In the genomic region with DNA sequence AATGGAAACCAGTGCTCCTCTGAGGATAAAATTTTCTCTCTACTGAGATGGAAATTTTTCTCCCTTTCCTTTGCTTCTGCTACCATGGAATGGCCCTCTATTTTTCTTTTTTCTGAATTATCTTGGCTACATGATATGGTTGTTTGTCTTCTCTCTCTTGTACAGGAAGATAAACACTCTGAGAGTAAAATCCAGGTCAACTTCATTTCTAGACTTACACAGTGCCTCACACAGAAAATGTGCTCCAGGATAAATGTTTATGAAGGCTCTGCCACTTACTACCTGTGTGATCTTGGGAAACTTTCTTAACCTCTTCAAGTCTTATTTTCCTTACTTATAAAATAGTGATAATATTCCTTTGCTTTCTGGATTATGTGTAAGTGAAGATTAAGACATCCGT, we compare ENCODE assay signal across 20 cellular contexts.
A peak's percentile ranks its signal among the peaks of the same experiment; 100 is the strongest.
DNase-seq lines count a peak whose midpoint lies in the region; ATAC-seq and TF ChIP-seq lines count a peak whose summit lies in the region.
"Had no signal": no experiment of that assay in that cellular context is flagged by ENCODE, and none has a peak within 500 bp of the region (broad histone marks: within the 10 kb centered on the region; RNA-seq: fewer than 3 reads in every experiment).

No MANE protein-coding gene starts in this region.

- no peak overlapping the region for H3K9ac ChIP-seq in parathyroid adenoma
- H3K9ac ChIP-seq: neural progenitor cell had no signal

- no peaks in the 10 kb centered on the region for H3K36me3 Mint-ChIP-seq in activated T-helper 2 cell treated with anti-CD3 and anti-CD28 coated beads, Interferon-gamma antibody, Interleukin-2, Interleukin-4, amounts not matched to agents 10 μg/mL and 5 μg/mL and 100 μg/mL, durations not matched to agents 14 hours and 24 hours and 36 hours (ENCODE audit: low read depth)
- H3K36me3 Mint-ChIP-seq: activated naive CD8-positive, alpha-beta T cell treated with anti-CD3 and anti-CD28 coated beads, Interleukin-2, amount 10 ng/mL, durations not matched to agents 7 days and 5 days; memory B cell; neural progenitor cell; stimulated activated effector memory CD8-positive, alpha-beta T cell treated with anti-CD3 and anti-CD28 coated beads, Interleukin-12 subunit alpha, Interleukin-12 subunit beta, amount 100 ng/mL, for 72 hours had no signal

- H3K36me3 ChIP-seq in heart left ventricle (no peaks in the 10 kb centered on the region), parathyroid adenoma (ENCODE audit: control insufficient read depth, insufficient read depth, low read length) (no peaks in the 10 kb centered on the region)
- H3K36me3 ChIP-seq: colonic mucosa, neural progenitor cell, upper lobe of left lung had no signal

- H3K79me2 ChIP-seq in parathyroid adenoma, result no peaks in the 10 kb centered on the region

- no peak overlapping the region for H3K4me3 Mint-ChIP-seq in activated T-helper 2 cell treated with anti-CD3 and anti-CD28 coated beads, Interferon-gamma antibody, Interleukin-2, Interleukin-4, amounts not matched to agents 10 μg/mL and 5 μg/mL and 100 μg/mL, durations not matched to agents 14 hours and 24 hours and 36 hours (ENCODE audit: low read depth)
- H3K4me3 Mint-ChIP-seq: activated naive CD8-positive, alpha-beta T cell treated with anti-CD3 and anti-CD28 coated beads, Interleukin-2, amount 10 ng/mL, durations not matched to agents 7 days and 5 days; activated T-cell treated with anti-CD3 and anti-CD28 coated beads, Interleukin-2, amount 50 U/mL, for 24 hours; memory B cell; neural progenitor cell; stimulated activated effector memory CD8-positive, alpha-beta T cell treated with anti-CD3 and anti-CD28 coated beads, Interleukin-12 subunit alpha, Interleukin-12 subunit beta, amount 100 ng/mL, for 72 hours; T-helper 17 cell had no signal

- 74 to 87% (median 80%) methylated on average over 1 of the region's 1 CpG for WGBS in heart left ventricle, 4 donors

- H3K27me3 Mint-ChIP-seq in activated T-helper 2 cell treated with anti-CD3 and anti-CD28 coated beads, Interferon-gamma antibody, Interleukin-2, Interleukin-4, amounts not matched to agents 10 μg/mL and 5 μg/mL and 100 μg/mL, durations not matched to agents 14 hours and 24 hours and 36 hours (ENCODE audit: low read depth), result no peaks in the 10 kb centered on the region
- H3K27me3 Mint-ChIP-seq: activated naive CD8-positive, alpha-beta T cell treated with anti-CD3 and anti-CD28 coated beads, Interleukin-2, amount 10 ng/mL, durations not matched to agents 7 days and 5 days; activated T-cell treated with anti-CD3 and anti-CD28 coated beads, Interleukin-2, amount 50 U/mL, for 24 hours; memory B cell had no signal

- H3K9me3 Mint-ChIP-seq in activated T-helper 2 cell treated with anti-CD3 and anti-CD28 coated beads, Interferon-gamma antibody, Interleukin-2, Interleukin-4, amounts not matched to agents 10 μg/mL and 5 μg/mL and 100 μg/mL, durations not matched to agents 14 hours and 24 hours and 36 hours, result no peaks in the 10 kb centered on the region
- H3K9me3 Mint-ChIP-seq: activated naive CD8-positive, alpha-beta T cell treated with anti-CD3 and anti-CD28 coated beads, Interleukin-2, amount 10 ng/mL, durations not matched to agents 7 days and 5 days; activated T-cell treated with anti-CD3 and anti-CD28 coated beads, Interleukin-2, amount 50 U/mL, for 24 hours; memory B cell; neural progenitor cell; stimulated activated effector memory CD8-positive, alpha-beta T cell treated with anti-CD3 and anti-CD28 coated beads, Interleukin-12 subunit alpha, Interleukin-12 subunit beta, amount 100 ng/mL, for 72 hours had no signal

- no peak overlapping the region for H3K27ac Mint-ChIP-seq in activated T-helper 2 cell treated with anti-CD3 and anti-CD28 coated beads, Interferon-gamma antibody, Interleukin-2, Interleukin-4, amounts not matched to agents 10 μg/mL and 5 μg/mL and 100 μg/mL, durations not matched to agents 14 hours and 24 hours and 36 hours
- H3K27ac Mint-ChIP-seq: activated naive CD8-positive, alpha-beta T cell treated with anti-CD3 and anti-CD28 coated beads, Interleukin-2, amount 10 ng/mL, durations not matched to agents 7 days and 5 days; activated T-cell treated with anti-CD3 and anti-CD28 coated beads, Interleukin-2, amount 50 U/mL, for 24 hours; memory B cell; neural progenitor cell; stimulated activated effector memory CD8-positive, alpha-beta T cell treated with anti-CD3 and anti-CD28 coated beads, Interleukin-12 subunit alpha, Interleukin-12 subunit beta, amount 100 ng/mL, for 72 hours; T-helper 17 cell had no signal

- DNase-seq in heart left ventricle, result no peak
- no peak for DNase-seq in cardiac septum (ENCODE audit: low spot score)
- no peak for DNase-seq in left lobe of liver (ENCODE audit: low spot score)
- no peak for DNase-seq in C1 segment of cervical spinal cord (lab: John Stamatoyannopoulos, UW)
- no peak for DNase-seq in activated T-helper 2 cell treated with anti-CD3 and anti-CD28 coated beads, Interferon-gamma antibody, Interleukin-2, Interleukin-4, amounts not matched to agents 10 μg/mL and 5 μg/mL and 100 μg/mL, durations not matched to agents 14 hours and 24 hours and 36 hours (ENCODE audit: low spot score)
- DNase-seq: activated gamma-delta T cell treated with Interleukin-2 at 50 U/mL for 16 hours; activated naive CD8-positive, alpha-beta T cell treated with anti-CD3 and anti-CD28 coated beads, Interleukin-2, amount 10 ng/mL, durations not matched to agents 7 days and 5 days; activated T-cell treated with anti-CD3 and anti-CD28 coated beads, Interleukin-2, amount 50 U/mL, for 24 hours; DMS79 treated with DMSO at 0.1 percent for 48 hours; effector memory CD4-positive, alpha-beta T cell; stimulated activated CD4-positive, alpha-beta T cell treated with anti-CD3 and anti-CD28 coated beads, Interleukin-4, amount 100 ng/mL, for 4 hours; T-helper 17 cell had no signal

- no peak for TF ChIP-seq POLR2A in heart left ventricle (IDR thresholded peaks at IDR 0.05)

- H3K9me3 ChIP-seq in heart left ventricle (no peaks in the 10 kb centered on the region), parathyroid adenoma (ENCODE audit: control insufficient read depth, low read length) (no peaks in the 10 kb centered on the region)
- H3K9me3 ChIP-seq: colonic mucosa, upper lobe of left lung had no signal

- peak overlapping the region; percentile 14 for H2AFZ ChIP-seq in parathyroid adenoma
- H2AFZ ChIP-seq: neural progenitor cell had no signal

- peaks cover 2% of the 10 kb centered on the region for H3K4me1 Mint-ChIP-seq in activated T-helper 2 cell treated with anti-CD3 and anti-CD28 coated beads, Interferon-gamma antibody, Interleukin-2, Interleukin-4, amounts not matched to agents 10 μg/mL and 5 μg/mL and 100 μg/mL, durations not matched to agents 14 hours and 24 hours and 36 hours (ENCODE audit: low read depth)
- H3K4me1 Mint-ChIP-seq: activated naive CD8-positive, alpha-beta T cell treated with anti-CD3 and anti-CD28 coated beads, Interleukin-2, amount 10 ng/mL, durations not matched to agents 7 days and 5 days; memory B cell; stimulated activated effector memory CD8-positive, alpha-beta T cell treated with anti-CD3 and anti-CD28 coated beads, Interleukin-12 subunit alpha, Interleukin-12 subunit beta, amount 100 ng/mL, for 72 hours had no signal

- intact Hi-C loops in heart left ventricle (cut with DNase I) (loop anchor here in 9 of 10 donors (5.0 to 10.0 kb wide), 12 partner anchors 134 to 1476 kb away; a partner anchor contains a TSS), cardiac septum (cut with DNase I) (loop anchor here (5.0 kb wide), 3 partner anchors 131 to 366 kb away; no protein-coding TSS in a partner anchor)
- intact Hi-C loops in activated T-helper 2 cell treated with anti-CD3 and anti-CD28 coated beads, Interferon-gamma antibody, Interleukin-2, Interleukin-4, amounts not matched to agents 10 μg/mL and 5 μg/mL and 100 μg/mL, durations not matched to agents 14 hours and 24 hours and 36 hours (cut with micrococcal nuclease), result loop anchor here (5.0 kb wide), 3 partner anchors 146 to 451 kb away; no protein-coding TSS in a partner anchor

- H3K4me3 ChIP-seq in heart left ventricle (peak overlapping the region in 2 of 12 donors; percentile 22), parathyroid adenoma (ENCODE audit: low read depth, low read length) (no peak overlapping the region)
- H3K4me3 ChIP-seq: colonic mucosa, neural progenitor cell, upper lobe of left lung had no signal

- ATAC-seq in heart left ventricle (peak in 3 of 4 donors; percentile 10 to 24 (median 15)), left lobe of liver (peak; percentile 56), HG02763 (IDR thresholded peaks at IDR 0.05; ENCODE audit: unreplicated experiment) (no peak), GM18511 (IDR thresholded peaks at IDR 0.05; ENCODE audit: unreplicated experiment) (no peak)

- H3K27ac ChIP-seq in heart left ventricle (peak overlapping the region in 5 of 12 donors; percentile 1 to 73 (median 21)), parathyroid adenoma (no peak overlapping the region)
- H3K27ac ChIP-seq: colonic mucosa, neural progenitor cell, upper lobe of left lung had no signal

- no peak overlapping the region for H3K4me2 ChIP-seq in parathyroid adenoma (ENCODE audit: low read length)
- H3K4me2 ChIP-seq: neural progenitor cell had no signal

- H3K4me1 ChIP-seq in heart left ventricle, result peaks cover 0 to 22% (median 4%) of the 10 kb centered on the region in 12 donors
- no peaks in the 10 kb centered on the region for H3K4me1 ChIP-seq in parathyroid adenoma
- H3K4me1 ChIP-seq: colonic mucosa, neural progenitor cell had no signal

- H3K27me3 ChIP-seq in heart left ventricle (no peaks in the 10 kb centered on the region), parathyroid adenoma (ENCODE audit: control insufficient read depth, insufficient read depth, low read length) (no peaks in the 10 kb centered on the region)
- H3K27me3 ChIP-seq: colonic mucosa, neural progenitor cell, upper lobe of left lung had no signal

- TF ChIP-seq CTCF in heart left ventricle (IDR thresholded peaks at IDR 0.05) (no peak), parathyroid adenoma (IDR thresholded peaks at IDR 0.05) (no peak)

Comparison
In these comparisons a context has a peak if more than half of its experiments do, and no peak if none do; other contexts are left out.
1. ATAC-seq: peak in heart left ventricle (3 of 4) and left lobe of liver (single experiment); none in HG02763 (single experiment) and GM18511 (single experiment).